Comparison of ENCODE assay signal across 18 cellular contexts in the genomic region with DNA sequence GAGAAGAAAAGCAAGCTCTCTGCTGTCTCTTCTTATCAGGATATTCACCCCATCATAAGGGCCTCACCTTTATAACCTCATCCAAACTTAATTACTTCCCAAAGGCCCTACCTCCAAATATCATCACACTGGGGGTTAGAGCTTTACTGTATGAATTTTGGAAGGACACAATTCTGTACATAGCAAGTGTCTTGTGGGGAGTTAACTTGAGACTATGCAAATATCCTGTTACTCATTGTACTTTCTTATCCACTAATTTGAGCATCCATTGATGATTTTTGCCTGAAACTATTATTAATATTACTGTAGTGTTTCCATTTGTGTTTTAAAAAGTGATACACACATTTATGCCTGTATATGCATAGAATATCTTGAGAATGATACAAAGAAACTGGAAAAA.
DNase-seq lines count a peak whose midpoint lies in the region; ATAC-seq and TF ChIP-seq lines count a peak whose summit lies in the region.
"Had no signal": no experiment of that assay in that cellular context is flagged by ENCODE, and none has a peak within 500 bp of the region (broad histone marks: within the 10 kb centered on the region; RNA-seq: fewer than 3 reads in every experiment).

No MANE protein-coding gene starts in this region.

- no peak overlapping the region for H2AFZ ChIP-seq in smooth muscle cell (ENCODE audit: low read depth)

- H3K27me3 Mint-ChIP-seq in activated T-helper 17 cell treated with anti-CD3 and anti-CD28 coated beads, Interleukin-2, amount 50 U/mL, for 72 hours, result no peaks in the 10 kb centered on the region
- no peaks in the 10 kb centered on the region for H3K27me3 Mint-ChIP-seq in natural killer cell (ENCODE audit: low read depth in 2 of 2)
- H3K27me3 Mint-ChIP-seq: B cell; CD4-positive, alpha-beta T cell had no signal

- H3K9me3 Mint-ChIP-seq in activated T-helper 17 cell treated with anti-CD3 and anti-CD28 coated beads, Interleukin-2, amount 50 U/mL, for 72 hours, result no peaks in the 10 kb centered on the region
- H3K9me3 Mint-ChIP-seq in natural killer cell, result peaks cover 0 to 6% of the 10 kb centered on the region in 2 donors
- H3K9me3 Mint-ChIP-seq: CD8-positive, alpha-beta T cell had no signal

- ATAC-seq in HG03378 (IDR thresholded peaks at IDR 0.05; ENCODE audit: unreplicated experiment) (peak; percentile 50), natural killer cell (no peak)
- peak; percentile 23 for ATAC-seq in activated T-helper 17 cell treated with anti-CD3 and anti-CD28 coated beads, Interleukin-2, amount 50 U/mL, for 72 hours (replicated peaks)
- ATAC-seq: A549; CD8-positive, alpha-beta T cell had no signal

- H4K20me1 ChIP-seq in smooth muscle cell (ENCODE audit: low read depth), result no peaks in the 10 kb centered on the region
- H4K20me1 ChIP-seq: BLaER1 treated with 17β-estradiol and CSF1 and Interleukin-3, amounts not matched to agents 10 nM and 100 nM had no signal

- no peaks in the 10 kb centered on the region for H3K9me3 ChIP-seq in smooth muscle cell (replicated peaks; ENCODE audit: low read depth)
- H3K9me3 ChIP-seq: BLaER1 treated with 17β-estradiol and CSF1 and Interleukin-3, amounts not matched to agents 10 nM and 100 nM; Caco-2 had no signal

- intact Hi-C loops in natural killer cell (cut with micrococcal nuclease), result no loop called here

- no peaks in the 10 kb centered on the region for H3K27me3 ChIP-seq in smooth muscle cell (ENCODE audit: low read depth)
- H3K27me3 ChIP-seq: BLaER1 treated with 17β-estradiol and CSF1 and Interleukin-3, amounts not matched to agents 10 nM and 100 nM had no signal

- H3K9ac ChIP-seq in smooth muscle cell (ENCODE audit: low read depth), result no peak overlapping the region
- H3K9ac ChIP-seq: BLaER1 treated with 17β-estradiol and CSF1 and Interleukin-3, amounts not matched to agents 10 nM and 100 nM had no signal

- no peak overlapping the region for H3K27ac ChIP-seq in smooth muscle cell (ENCODE audit: low read depth)
- H3K27ac ChIP-seq: 22Rv1; BLaER1 treated with 17β-estradiol and CSF1 and Interleukin-3, amounts not matched to agents 10 nM and 100 nM; C4-2B had no signal

- H3K27ac Mint-ChIP-seq in activated T-helper 17 cell treated with anti-CD3 and anti-CD28 coated beads, Interleukin-2, amount 50 U/mL, for 72 hours, result no peak overlapping the region
- peak overlapping the region; percentile 48 to 52 for H3K27ac Mint-ChIP-seq in natural killer cell
- H3K27ac Mint-ChIP-seq: B cell; CD4-positive, alpha-beta T cell; CD8-positive, alpha-beta T cell had no signal

- H3K4me1 ChIP-seq in smooth muscle cell (ENCODE audit: low read depth), result no peaks in the 10 kb centered on the region

- no peak overlapping the region for H3K4me3 ChIP-seq in smooth muscle cell
- H3K4me3 ChIP-seq: A549; BLaER1 treated with 17β-estradiol and CSF1 and Interleukin-3, amounts not matched to agents 10 nM and 100 nM had no signal

- no peak overlapping the region for H3K4me2 ChIP-seq in smooth muscle cell
- H3K4me2 ChIP-seq: A549; BLaER1 treated with 17β-estradiol and CSF1 and Interleukin-3, amounts not matched to agents 10 nM and 100 nM had no signal

- H3K4me3 Mint-ChIP-seq in activated T-helper 17 cell treated with anti-CD3 and anti-CD28 coated beads, Interleukin-2, amount 50 U/mL, for 72 hours, result no peak overlapping the region
- H3K4me3 Mint-ChIP-seq in natural killer cell, result no peak overlapping the region
- H3K4me3 Mint-ChIP-seq: B cell; CD4-positive, alpha-beta T cell; CD8-positive, alpha-beta T cell had no signal

- DNase-seq in natural killer cell (no peak), NCI-H748 (lab: John Stamatoyannopoulos, UW; ENCODE audit: unreplicated experiment) (no peak), smooth muscle cell (lab: John Stamatoyannopoulos, UW; ENCODE audit: unreplicated experiment) (no peak), T1000 (lab: John Stamatoyannopoulos, UW) (no peak)
- DNase-seq: AML-193; Caco-2; Calu3; CD4-positive, alpha-beta T cell; CD8-positive, alpha-beta T cell; DMS79 treated with DMSO at 0.1 percent for 48 hours; GF-D8 had no signal

- no peaks in the 10 kb centered on the region for H3K79me2 ChIP-seq in smooth muscle cell (ENCODE audit: low read depth)

- H3K4me1 Mint-ChIP-seq in activated T-helper 17 cell treated with anti-CD3 and anti-CD28 coated beads, Interleukin-2, amount 50 U/mL, for 72 hours, result peaks cover 3% of the 10 kb centered on the region
- peaks cover 13 to 22% of the 10 kb centered on the region in 2 donors for H3K4me1 Mint-ChIP-seq in natural killer cell
- H3K4me1 Mint-ChIP-seq: B cell had no signal

- no peak for TF ChIP-seq CTCF in natural killer cell (IDR thresholded peaks at IDR 0.05)
- no peak for TF ChIP-seq CTCF in smooth muscle cell (IDR thresholded peaks at IDR 0.05; ENCODE audit: borderline replicate concordance, insufficient read depth, poor library complexity, severe bottlenecking)

- H3K36me3 Mint-ChIP-seq in activated T-helper 17 cell treated with anti-CD3 and anti-CD28 coated beads, Interleukin-2, amount 50 U/mL, for 72 hours (ENCODE audit: low read depth), result no peaks in the 10 kb centered on the region
- peaks cover 12% of the 10 kb centered on the region for H3K36me3 Mint-ChIP-seq in natural killer cell
- H3K36me3 Mint-ChIP-seq: CD8-positive, alpha-beta T cell had no signal

- H3K36me3 ChIP-seq in smooth muscle cell (ENCODE audit: low read depth), result no peaks in the 10 kb centered on the region
- H3K36me3 ChIP-seq: BLaER1 treated with 17β-estradiol and CSF1 and Interleukin-3, amounts not matched to agents 10 nM and 100 nM had no signal

- H3F3A ChIP-seq in smooth muscle cell (ENCODE audit: low read depth), result no peaks in the 10 kb centered on the region

Comparison
In these comparisons a context has a peak if more than half of its experiments do, and no peak if none do; other contexts are left out.
1. ATAC-seq: peak in HG03378 (single experiment) and activated T-helper 17 cell treated with anti-CD3 and anti-CD28 coated beads, Interleukin-2, amount 50 U/mL, for 72 hours (single experiment); none in natural killer cell (0 of 3).